16 cellular contexts compared by ENCODE assay signal in genomic region chr20:8855315-8855714, GRCh38.
DNase-seq lines count a peak whose midpoint lies in the region; ATAC-seq and TF ChIP-seq lines count a peak whose summit lies in the region.
"Had no signal": no experiment of that assay in that cellular context is flagged by ENCODE, and none has a peak within 500 bp of the region (broad histone marks: within the 10 kb centered on the region; RNA-seq: fewer than 3 reads in every experiment).

No MANE protein-coding gene starts in this region.

- peak overlapping the region; percentile 21 for H3K27ac Mint-ChIP-seq in osteocyte (ENCODE audit: unreplicated experiment)
- H3K27ac Mint-ChIP-seq: natural killer cell treated with Interleukin-12 subunit alpha and Interleukin-12 subunit beta and Interleukin-15 and Interleukin-18, amount 100 ng/mL, for 72 hours; stimulated activated effector memory CD8-positive, alpha-beta T cell treated with anti-CD3 and anti-CD28 coated beads, Interleukin-12 subunit alpha, Interleukin-12 subunit beta, amount 100 ng/mL, for 72 hours had no signal

- no peaks in the 10 kb centered on the region for H3K27me3 Mint-ChIP-seq in osteocyte (ENCODE audit: unreplicated experiment)
- H3K27me3 Mint-ChIP-seq: natural killer cell treated with Interleukin-12 subunit alpha and Interleukin-12 subunit beta and Interleukin-15 and Interleukin-18, amount 100 ng/mL, for 72 hours had no signal

- no peaks in the 10 kb centered on the region for H3K9me3 ChIP-seq in right atrium auricular region

- peaks cover 27% of the 10 kb centered on the region for H3K4me1 Mint-ChIP-seq in osteocyte (ENCODE audit: unreplicated experiment)
- H3K4me1 Mint-ChIP-seq: stimulated activated effector memory CD8-positive, alpha-beta T cell treated with anti-CD3 and anti-CD28 coated beads, Interleukin-12 subunit alpha, Interleukin-12 subunit beta, amount 100 ng/mL, for 72 hours had no signal

- H3K4me3 ChIP-seq in right atrium auricular region, result no peak overlapping the region
- H3K4me3 ChIP-seq in fibroblast of pulmonary artery (replicated peaks; ENCODE audit: low read depth, low read length), result no peak overlapping the region

- ATAC-seq in Right ventricle myocardium inferior (peak; percentile 66), GM19452 (IDR thresholded peaks at IDR 0.05; ENCODE audit: unreplicated experiment) (no peak)
- ATAC-seq: natural killer cell treated with Interleukin-12 subunit alpha and Interleukin-12 subunit beta and Interleukin-15 and Interleukin-18, amount 100 ng/mL, for 72 hours; stimulated activated effector memory CD8-positive, alpha-beta T cell treated with anti-CD3 and anti-CD28 coated beads, Interleukin-12 subunit alpha, Interleukin-12 subunit beta, amount 100 ng/mL, for 72 hours had no signal

- no peak for TF ChIP-seq CTCF in right atrium auricular region (IDR thresholded peaks at IDR 0.05)
- no peak for TF ChIP-seq CTCF in fibroblast of pulmonary artery (IDR thresholded peaks at IDR 0.05; ENCODE audit: low read length, missing control alignments)
- TF ChIP-seq CTCF in osteocyte (IDR thresholded peaks at IDR 0.05), result no peak

- DNase-seq in Right ventricle myocardium inferior (ENCODE audit: missing footprints), result no peak
- DNase-seq in right atrium auricular region (ENCODE audit: low spot score), result no peak
- DNase-seq in fibroblast of pulmonary artery (ENCODE audit: low read depth), result peak; percentile 54
- no peak for DNase-seq in osteocyte (ENCODE audit: extremely low spot score, unreplicated experiment)
- DNase-seq in NCI-H1930 (lab: John Stamatoyannopoulos, UW), result no peak
- no peak for DNase-seq in T-helper 2 cell
- no peak for DNase-seq in activated gamma-delta T cell (lab: John Stamatoyannopoulos, UW)
- DNase-seq: activated CD8-positive, alpha-beta memory T cell treated with anti-CD3 and anti-CD28 coated beads, Interleukin-2, amount 50 U/mL, for 48 hours; amygdala; DND-41; NCI-H1092; SHP77; WERI-Rb-1 had no signal

- H3K36me3 Mint-ChIP-seq in osteocyte (ENCODE audit: unreplicated experiment), result no peaks in the 10 kb centered on the region
- H3K36me3 Mint-ChIP-seq: natural killer cell treated with Interleukin-12 subunit alpha and Interleukin-12 subunit beta and Interleukin-15 and Interleukin-18, amount 100 ng/mL, for 72 hours; stimulated activated effector memory CD8-positive, alpha-beta T cell treated with anti-CD3 and anti-CD28 coated beads, Interleukin-12 subunit alpha, Interleukin-12 subunit beta, amount 100 ng/mL, for 72 hours had no signal

- intact Hi-C loops in Right ventricle myocardium inferior (cut with DNase I), result loop anchor here (2.0 to 10.0 kb wide), 6 partner anchors 45 to 503 kb away; partner anchors contain the start of gene PLCB4

- no peaks in the 10 kb centered on the region for H3K36me3 ChIP-seq in right atrium auricular region
- H3K36me3 ChIP-seq: WERI-Rb-1 had no signal

- no peaks in the 10 kb centered on the region for H3K9me3 Mint-ChIP-seq in osteocyte (ENCODE audit: unreplicated experiment)
- H3K9me3 Mint-ChIP-seq: natural killer cell treated with Interleukin-12 subunit alpha and Interleukin-12 subunit beta and Interleukin-15 and Interleukin-18, amount 100 ng/mL, for 72 hours; stimulated activated effector memory CD8-positive, alpha-beta T cell treated with anti-CD3 and anti-CD28 coated beads, Interleukin-12 subunit alpha, Interleukin-12 subunit beta, amount 100 ng/mL, for 72 hours had no signal

- H3K4me1 ChIP-seq in right atrium auricular region, result peaks cover 0 to 28% of the 10 kb centered on the region in 2 donors

- H3K4me3 Mint-ChIP-seq in osteocyte (ENCODE audit: unreplicated experiment), result no peak overlapping the region
- H3K4me3 Mint-ChIP-seq: natural killer cell treated with Interleukin-12 subunit alpha and Interleukin-12 subunit beta and Interleukin-15 and Interleukin-18, amount 100 ng/mL, for 72 hours; stimulated activated effector memory CD8-positive, alpha-beta T cell treated with anti-CD3 and anti-CD28 coated beads, Interleukin-12 subunit alpha, Interleukin-12 subunit beta, amount 100 ng/mL, for 72 hours had no signal

- H3K27me3 ChIP-seq in right atrium auricular region, result no peaks in the 10 kb centered on the region

- peak overlapping the region in 1 of 2 donors; percentile 70 for H3K27ac ChIP-seq in right atrium auricular region
- H3K27ac ChIP-seq: WERI-Rb-1 had no signal
